Comparison of ENCODE assay signal across 1 cellular context in the genomic region with DNA sequence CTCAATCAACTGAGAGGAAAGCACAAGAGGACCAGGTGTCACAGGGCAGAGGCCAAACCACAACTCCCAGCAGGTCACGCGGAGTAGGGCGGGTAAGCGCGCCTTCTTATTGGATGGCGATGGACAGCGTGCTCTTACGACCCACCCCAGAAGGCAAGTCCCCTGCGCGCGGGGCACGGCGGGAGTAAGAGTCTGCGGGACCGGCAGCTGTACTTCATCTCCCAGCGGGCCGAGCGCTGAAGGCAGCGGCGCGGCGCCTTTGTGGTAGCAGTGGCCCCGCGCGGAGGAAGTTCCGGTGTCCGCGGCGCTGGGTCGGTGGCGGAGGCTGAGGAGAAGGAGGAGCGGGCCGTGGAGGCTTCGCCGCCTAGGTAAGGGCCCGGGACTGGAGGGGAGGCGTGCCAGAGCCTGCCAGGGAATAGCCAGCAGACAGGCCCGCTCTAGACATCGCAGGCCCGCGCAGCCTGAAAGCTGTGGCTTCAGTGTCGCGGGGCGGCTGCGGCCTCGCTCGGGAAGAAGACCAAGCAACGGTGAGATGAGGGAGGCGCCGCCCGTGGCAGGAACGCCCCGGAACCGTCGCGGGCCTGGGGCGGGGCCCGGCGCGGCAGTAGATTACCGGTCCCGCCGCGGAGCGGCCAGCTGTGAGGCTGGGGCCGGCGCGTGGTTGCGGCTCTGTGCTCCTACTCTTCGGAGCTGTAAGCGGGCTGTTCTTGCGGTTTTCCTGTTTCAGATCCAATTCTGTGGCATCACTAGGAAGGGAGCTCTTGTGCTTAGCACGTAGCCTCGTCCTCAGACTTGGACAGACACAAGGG.
A peak's percentile ranks its signal among the peaks of the same experiment; 100 is the strongest.
TF ChIP-seq lines count a peak whose summit lies in the region.

A gene with protein sequence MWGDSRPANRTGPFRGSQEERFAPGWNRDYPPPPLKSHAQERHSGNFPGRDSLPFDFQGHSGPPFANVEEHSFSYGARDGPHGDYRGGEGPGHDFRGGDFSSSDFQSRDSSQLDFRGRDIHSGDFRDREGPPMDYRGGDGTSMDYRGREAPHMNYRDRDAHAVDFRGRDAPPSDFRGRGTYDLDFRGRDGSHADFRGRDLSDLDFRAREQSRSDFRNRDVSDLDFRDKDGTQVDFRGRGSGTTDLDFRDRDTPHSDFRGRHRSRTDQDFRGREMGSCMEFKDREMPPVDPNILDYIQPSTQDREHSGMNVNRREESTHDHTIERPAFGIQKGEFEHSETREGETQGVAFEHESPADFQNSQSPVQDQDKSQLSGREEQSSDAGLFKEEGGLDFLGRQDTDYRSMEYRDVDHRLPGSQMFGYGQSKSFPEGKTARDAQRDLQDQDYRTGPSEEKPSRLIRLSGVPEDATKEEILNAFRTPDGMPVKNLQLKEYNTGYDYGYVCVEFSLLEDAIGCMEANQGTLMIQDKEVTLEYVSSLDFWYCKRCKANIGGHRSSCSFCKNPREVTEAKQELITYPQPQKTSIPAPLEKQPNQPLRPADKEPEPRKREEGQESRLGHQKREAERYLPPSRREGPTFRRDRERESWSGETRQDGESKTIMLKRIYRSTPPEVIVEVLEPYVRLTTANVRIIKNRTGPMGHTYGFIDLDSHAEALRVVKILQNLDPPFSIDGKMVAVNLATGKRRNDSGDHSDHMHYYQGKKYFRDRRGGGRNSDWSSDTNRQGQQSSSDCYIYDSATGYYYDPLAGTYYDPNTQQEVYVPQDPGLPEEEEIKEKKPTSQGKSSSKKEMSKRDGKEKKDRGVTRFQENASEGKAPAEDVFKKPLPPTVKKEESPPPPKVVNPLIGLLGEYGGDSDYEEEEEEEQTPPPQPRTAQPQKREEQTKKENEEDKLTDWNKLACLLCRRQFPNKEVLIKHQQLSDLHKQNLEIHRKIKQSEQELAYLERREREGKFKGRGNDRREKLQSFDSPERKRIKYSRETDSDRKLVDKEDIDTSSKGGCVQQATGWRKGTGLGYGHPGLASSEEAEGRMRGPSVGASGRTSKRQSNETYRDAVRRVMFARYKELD (plus strand): TSS at position 293 of the 809 bp plus-strand sequence. CDS start 22,492 bp downstream, outside the sequence.

TF ChIP-seq in HepG2, 621 proteins besides CTCF, POLR2A, EP300 and RAD21 (continued from another document and continues in another):
- TF ChIP-seq, protein P1, sequence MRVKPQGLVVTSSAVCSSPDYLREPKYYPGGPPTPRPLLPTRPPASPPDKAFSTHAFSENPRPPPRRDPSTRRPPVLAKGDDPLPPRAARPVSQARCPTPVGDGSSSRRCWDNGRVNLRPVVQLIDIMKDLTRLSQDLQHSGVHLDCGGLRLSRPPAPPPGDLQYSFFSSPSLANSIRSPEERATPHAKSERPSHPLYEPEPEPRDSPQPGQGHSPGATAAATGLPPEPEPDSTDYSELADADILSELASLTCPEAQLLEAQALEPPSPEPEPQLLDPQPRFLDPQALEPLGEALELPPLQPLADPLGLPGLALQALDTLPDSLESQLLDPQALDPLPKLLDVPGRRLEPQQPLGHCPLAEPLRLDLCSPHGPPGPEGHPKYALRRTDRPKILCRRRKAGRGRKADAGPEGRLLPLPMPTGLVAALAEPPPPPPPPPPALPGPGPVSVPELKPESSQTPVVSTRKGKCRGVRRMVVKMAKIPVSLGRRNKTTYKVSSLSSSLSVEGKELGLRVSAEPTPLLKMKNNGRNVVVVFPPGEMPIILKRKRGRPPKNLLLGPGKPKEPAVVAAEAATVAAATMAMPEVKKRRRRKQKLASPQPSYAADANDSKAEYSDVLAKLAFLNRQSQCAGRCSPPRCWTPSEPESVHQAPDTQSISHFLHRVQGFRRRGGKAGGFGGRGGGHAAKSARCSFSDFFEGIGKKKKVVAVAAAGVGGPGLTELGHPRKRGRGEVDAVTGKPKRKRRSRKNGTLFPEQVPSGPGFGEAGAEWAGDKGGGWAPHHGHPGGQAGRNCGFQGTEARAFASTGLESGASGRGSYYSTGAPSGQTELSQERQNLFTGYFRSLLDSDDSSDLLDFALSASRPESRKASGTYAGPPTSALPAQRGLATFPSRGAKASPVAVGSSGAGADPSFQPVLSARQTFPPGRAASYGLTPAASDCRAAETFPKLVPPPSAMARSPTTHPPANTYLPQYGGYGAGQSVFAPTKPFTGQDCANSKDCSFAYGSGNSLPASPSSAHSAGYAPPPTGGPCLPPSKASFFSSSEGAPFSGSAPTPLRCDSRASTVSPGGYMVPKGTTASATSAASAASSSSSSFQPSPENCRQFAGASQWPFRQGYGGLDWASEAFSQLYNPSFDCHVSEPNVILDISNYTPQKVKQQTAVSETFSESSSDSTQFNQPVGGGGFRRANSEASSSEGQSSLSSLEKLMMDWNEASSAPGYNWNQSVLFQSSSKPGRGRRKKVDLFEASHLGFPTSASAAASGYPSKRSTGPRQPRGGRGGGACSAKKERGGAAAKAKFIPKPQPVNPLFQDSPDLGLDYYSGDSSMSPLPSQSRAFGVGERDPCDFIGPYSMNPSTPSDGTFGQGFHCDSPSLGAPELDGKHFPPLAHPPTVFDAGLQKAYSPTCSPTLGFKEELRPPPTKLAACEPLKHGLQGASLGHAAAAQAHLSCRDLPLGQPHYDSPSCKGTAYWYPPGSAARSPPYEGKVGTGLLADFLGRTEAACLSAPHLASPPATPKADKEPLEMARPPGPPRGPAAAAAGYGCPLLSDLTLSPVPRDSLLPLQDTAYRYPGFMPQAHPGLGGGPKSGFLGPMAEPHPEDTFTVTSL (CRISPR knock-in tag; IDR thresholded peaks at IDR 0.05; ENCODE audit: borderline replicate concordance) = 0 out of 2 replicates have a peak, but pooled peaks have one; percentile 40
- TF ChIP-seq RORA (CRISPR knock-in tag; IDR thresholded peaks at IDR 0.05) (no peak), ZNF33A (CRISPR knock-in tag; IDR thresholded peaks at IDR 0.05; ENCODE audit: borderline replicate concordance) (peak; percentile 77; the same call in 1 of the 2 replicates), ZBTB3 (CRISPR knock-in tag; IDR thresholded peaks at IDR 0.05; ENCODE audit: borderline replicate concordance, low read depth) (no peak; the same call in 1 of the 2 replicates), SP140L (CRISPR knock-in tag; IDR thresholded peaks at IDR 0.05; ENCODE audit: borderline replicate concordance) (peak; percentile 93; the same call in 1 of the 2 replicates), HNF4G (IDR thresholded peaks at IDR 0.05; ENCODE audit: borderline replicate concordance, low read depth, low read length) (no peak), HNF4G (CRISPR knock-in tag; IDR thresholded peaks at IDR 0.05; ENCODE audit: borderline replicate concordance, low read depth) (no peak), FOXM1 (CRISPR knock-in tag; IDR thresholded peaks at IDR 0.05) (no peak), RFX3 (CRISPR knock-in tag; IDR thresholded peaks at IDR 0.05) (peak; percentile 35; the same call in 1 of the 2 replicates), ZBTB42 (CRISPR knock-in tag; IDR thresholded peaks at IDR 0.05) (no peak), ZNF562 (CRISPR knock-in tag; IDR thresholded peaks at IDR 0.05; ENCODE audit: borderline replicate concordance) (no peak), SAP130 (CRISPR knock-in tag; IDR thresholded peaks at IDR 0.05; ENCODE audit: low read depth) (peak; percentile 94), ZNF776 (CRISPR knock-in tag; IDR thresholded peaks at IDR 0.05) (peak; percentile 90), SMARCC2 (IDR thresholded peaks at IDR 0.05) (no peak), TOE1 (CRISPR knock-in tag; IDR thresholded peaks at IDR 0.05) (peak; percentile 56; the same call in 1 of the 2 replicates), ZMAT3 (CRISPR knock-in tag; conservative IDR thresholded peaks at IDR 0.05) (peak; percentile 92), ZNF264 (CRISPR knock-in tag; IDR thresholded peaks at IDR 0.05) (peak; percentile 80), ZNF510 (CRISPR knock-in tag; IDR thresholded peaks at IDR 0.05; ENCODE audit: low read depth) (no peak), GABPA (IDR thresholded peaks at IDR 0.05; ENCODE audit: low read depth, low read length) (peak; percentile 82), GABPA (CRISPR knock-in tag; IDR thresholded peaks at IDR 0.05; ENCODE audit: low read depth) (peak; percentile 93), ZNF780A (CRISPR knock-in tag; IDR thresholded peaks at IDR 0.05) (0 out of 2 replicates have a peak, but pooled peaks have one; percentile 39), AGO2 (optimal IDR thresholded peaks at IDR 0.05; ENCODE audit: low read depth, low read length) (peak; percentile 87)
- TF ChIP-seq, protein P2, sequence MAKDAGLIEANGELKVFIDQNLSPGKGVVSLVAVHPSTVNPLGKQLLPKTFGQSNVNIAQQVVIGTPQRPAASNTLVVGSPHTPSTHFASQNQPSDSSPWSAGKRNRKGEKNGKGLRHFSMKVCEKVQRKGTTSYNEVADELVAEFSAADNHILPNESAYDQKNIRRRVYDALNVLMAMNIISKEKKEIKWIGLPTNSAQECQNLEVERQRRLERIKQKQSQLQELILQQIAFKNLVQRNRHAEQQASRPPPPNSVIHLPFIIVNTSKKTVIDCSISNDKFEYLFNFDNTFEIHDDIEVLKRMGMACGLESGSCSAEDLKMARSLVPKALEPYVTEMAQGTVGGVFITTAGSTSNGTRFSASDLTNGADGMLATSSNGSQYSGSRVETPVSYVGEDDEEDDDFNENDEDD (CRISPR knock-in tag; IDR thresholded peaks at IDR 0.05; ENCODE audit: borderline replicate concordance) = peak; percentile 51; the same call in 1 of the 2 replicates
- TF ChIP-seq, protein P3, sequence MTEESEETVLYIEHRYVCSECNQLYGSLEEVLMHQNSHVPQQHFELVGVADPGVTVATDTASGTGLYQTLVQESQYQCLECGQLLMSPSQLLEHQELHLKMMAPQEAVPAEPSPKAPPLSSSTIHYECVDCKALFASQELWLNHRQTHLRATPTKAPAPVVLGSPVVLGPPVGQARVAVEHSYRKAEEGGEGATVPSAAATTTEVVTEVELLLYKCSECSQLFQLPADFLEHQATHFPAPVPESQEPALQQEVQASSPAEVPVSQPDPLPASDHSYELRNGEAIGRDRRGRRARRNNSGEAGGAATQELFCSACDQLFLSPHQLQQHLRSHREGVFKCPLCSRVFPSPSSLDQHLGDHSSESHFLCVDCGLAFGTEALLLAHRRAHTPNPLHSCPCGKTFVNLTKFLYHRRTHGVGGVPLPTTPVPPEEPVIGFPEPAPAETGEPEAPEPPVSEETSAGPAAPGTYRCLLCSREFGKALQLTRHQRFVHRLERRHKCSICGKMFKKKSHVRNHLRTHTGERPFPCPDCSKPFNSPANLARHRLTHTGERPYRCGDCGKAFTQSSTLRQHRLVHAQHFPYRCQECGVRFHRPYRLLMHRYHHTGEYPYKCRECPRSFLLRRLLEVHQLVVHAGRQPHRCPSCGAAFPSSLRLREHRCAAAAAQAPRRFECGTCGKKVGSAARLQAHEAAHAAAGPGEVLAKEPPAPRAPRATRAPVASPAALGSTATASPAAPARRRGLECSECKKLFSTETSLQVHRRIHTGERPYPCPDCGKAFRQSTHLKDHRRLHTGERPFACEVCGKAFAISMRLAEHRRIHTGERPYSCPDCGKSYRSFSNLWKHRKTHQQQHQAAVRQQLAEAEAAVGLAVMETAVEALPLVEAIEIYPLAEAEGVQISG (CRISPR knock-in tag; IDR thresholded peaks at IDR 0.05) = peak; percentile 95
- TF ChIP-seq, protein P4, sequence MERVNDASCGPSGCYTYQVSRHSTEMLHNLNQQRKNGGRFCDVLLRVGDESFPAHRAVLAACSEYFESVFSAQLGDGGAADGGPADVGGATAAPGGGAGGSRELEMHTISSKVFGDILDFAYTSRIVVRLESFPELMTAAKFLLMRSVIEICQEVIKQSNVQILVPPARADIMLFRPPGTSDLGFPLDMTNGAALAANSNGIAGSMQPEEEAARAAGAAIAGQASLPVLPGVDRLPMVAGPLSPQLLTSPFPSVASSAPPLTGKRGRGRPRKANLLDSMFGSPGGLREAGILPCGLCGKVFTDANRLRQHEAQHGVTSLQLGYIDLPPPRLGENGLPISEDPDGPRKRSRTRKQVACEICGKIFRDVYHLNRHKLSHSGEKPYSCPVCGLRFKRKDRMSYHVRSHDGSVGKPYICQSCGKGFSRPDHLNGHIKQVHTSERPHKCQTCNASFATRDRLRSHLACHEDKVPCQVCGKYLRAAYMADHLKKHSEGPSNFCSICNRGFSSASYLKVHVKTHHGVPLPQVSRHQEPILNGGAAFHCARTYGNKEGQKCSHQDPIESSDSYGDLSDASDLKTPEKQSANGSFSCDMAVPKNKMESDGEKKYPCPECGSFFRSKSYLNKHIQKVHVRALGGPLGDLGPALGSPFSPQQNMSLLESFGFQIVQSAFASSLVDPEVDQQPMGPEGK (CRISPR knock-in tag; IDR thresholded peaks at IDR 0.05) = no peak
- TF ChIP-seq, protein P5, sequence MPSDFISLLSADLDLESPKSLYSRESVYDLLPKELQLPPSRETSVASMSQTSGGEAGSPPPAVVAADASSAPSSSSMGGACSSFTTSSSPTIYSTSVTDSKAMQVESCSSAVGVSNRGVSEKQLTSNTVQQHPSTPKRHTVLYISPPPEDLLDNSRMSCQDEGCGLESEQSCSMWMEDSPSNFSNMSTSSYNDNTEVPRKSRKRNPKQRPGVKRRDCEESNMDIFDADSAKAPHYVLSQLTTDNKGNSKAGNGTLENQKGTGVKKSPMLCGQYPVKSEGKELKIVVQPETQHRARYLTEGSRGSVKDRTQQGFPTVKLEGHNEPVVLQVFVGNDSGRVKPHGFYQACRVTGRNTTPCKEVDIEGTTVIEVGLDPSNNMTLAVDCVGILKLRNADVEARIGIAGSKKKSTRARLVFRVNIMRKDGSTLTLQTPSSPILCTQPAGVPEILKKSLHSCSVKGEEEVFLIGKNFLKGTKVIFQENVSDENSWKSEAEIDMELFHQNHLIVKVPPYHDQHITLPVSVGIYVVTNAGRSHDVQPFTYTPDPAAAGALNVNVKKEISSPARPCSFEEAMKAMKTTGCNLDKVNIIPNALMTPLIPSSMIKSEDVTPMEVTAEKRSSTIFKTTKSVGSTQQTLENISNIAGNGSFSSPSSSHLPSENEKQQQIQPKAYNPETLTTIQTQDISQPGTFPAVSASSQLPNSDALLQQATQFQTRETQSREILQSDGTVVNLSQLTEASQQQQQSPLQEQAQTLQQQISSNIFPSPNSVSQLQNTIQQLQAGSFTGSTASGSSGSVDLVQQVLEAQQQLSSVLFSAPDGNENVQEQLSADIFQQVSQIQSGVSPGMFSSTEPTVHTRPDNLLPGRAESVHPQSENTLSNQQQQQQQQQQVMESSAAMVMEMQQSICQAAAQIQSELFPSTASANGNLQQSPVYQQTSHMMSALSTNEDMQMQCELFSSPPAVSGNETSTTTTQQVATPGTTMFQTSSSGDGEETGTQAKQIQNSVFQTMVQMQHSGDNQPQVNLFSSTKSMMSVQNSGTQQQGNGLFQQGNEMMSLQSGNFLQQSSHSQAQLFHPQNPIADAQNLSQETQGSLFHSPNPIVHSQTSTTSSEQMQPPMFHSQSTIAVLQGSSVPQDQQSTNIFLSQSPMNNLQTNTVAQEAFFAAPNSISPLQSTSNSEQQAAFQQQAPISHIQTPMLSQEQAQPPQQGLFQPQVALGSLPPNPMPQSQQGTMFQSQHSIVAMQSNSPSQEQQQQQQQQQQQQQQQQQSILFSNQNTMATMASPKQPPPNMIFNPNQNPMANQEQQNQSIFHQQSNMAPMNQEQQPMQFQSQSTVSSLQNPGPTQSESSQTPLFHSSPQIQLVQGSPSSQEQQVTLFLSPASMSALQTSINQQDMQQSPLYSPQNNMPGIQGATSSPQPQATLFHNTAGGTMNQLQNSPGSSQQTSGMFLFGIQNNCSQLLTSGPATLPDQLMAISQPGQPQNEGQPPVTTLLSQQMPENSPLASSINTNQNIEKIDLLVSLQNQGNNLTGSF (CRISPR knock-in tag; IDR thresholded peaks at IDR 0.05) = peak; percentile 77; the same call in 1 of the 2 replicates
- TF ChIP-seq, protein P6, sequence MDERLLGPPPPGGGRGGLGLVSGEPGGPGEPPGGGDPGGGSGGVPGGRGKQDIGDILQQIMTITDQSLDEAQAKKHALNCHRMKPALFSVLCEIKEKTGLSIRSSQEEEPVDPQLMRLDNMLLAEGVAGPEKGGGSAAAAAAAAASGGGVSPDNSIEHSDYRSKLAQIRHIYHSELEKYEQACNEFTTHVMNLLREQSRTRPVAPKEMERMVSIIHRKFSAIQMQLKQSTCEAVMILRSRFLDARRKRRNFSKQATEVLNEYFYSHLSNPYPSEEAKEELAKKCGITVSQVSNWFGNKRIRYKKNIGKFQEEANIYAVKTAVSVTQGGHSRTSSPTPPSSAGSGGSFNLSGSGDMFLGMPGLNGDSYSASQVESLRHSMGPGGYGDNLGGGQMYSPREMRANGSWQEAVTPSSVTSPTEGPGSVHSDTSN (CRISPR knock-in tag; IDR thresholded peaks at IDR 0.05) = no peak
